Comparison of ENCODE assay signal across 8 cellular contexts in genomic region chr4:47686294-47686872, GRCh38.
DNase-seq lines count a peak whose midpoint lies in the region; ATAC-seq and TF ChIP-seq lines count a peak whose summit lies in the region.

No MANE protein-coding gene starts in this region.

- H3K27ac ChIP-seq in OCI-LY1 (ENCODE audit: low read depth, low read length, poor library complexity, severe bottlenecking): no peak overlapping the region

- no peaks in the 10 kb centered on the region for H3K9me3 ChIP-seq in OCI-LY1 (ENCODE audit: low read length)

- peak; percentile 56 for DNase-seq in activated gamma-delta T cell treated with Interleukin-2 at 50 U/mL for 16 hours
- DNase-seq in activated gamma-delta T cell (lab: John Stamatoyannopoulos, UW): no peak
- DNase-seq in activated T-cell treated with anti-CD3 and anti-CD28 coated beads, Interleukin-2, amount 50 U/mL, for 1 hour: peak; percentile 60
- peak; percentile 51 for DNase-seq in fibroblast of villous mesenchyme (ENCODE audit: low read depth)
- peak; percentile 48 for DNase-seq in renal cortical epithelial cell (ENCODE audit: low read depth)
- DNase-seq in DMS114 treated with DMSO at 0.1 percent for 48 hours (lab: John Stamatoyannopoulos, UW; ENCODE audit: unreplicated experiment): no peak

- no peak overlapping the region for H3K9ac ChIP-seq in OCI-LY1 (ENCODE audit: low read length)

- no peaks in the 10 kb centered on the region for H3K9me2 ChIP-seq in OCI-LY1 (ENCODE audit: low read depth, low read length)

- no peaks in the 10 kb centered on the region for H3F3A ChIP-seq in OCI-LY1 (ENCODE audit: insufficient read depth, low read length)

- no peaks in the 10 kb centered on the region for H4K20me1 ChIP-seq in OCI-LY1 (ENCODE audit: insufficient read depth, low read length)

- TF ChIP-seq CTCF in OCI-LY1 (IDR thresholded peaks at IDR 0.05; ENCODE audit: low read length) (peak; percentile 88), fibroblast of villous mesenchyme (IDR thresholded peaks at IDR 0.05; ENCODE audit: insufficient read depth, low read depth, low read length) (peak; percentile 76)

- no peak overlapping the region for H2AFZ ChIP-seq in OCI-LY1 (ENCODE audit: low read length)

- H3K4me1 ChIP-seq in OCI-LY1 (ENCODE audit: insufficient read depth, low read length, severe bottlenecking): no peaks in the 10 kb centered on the region

- no peaks in the 10 kb centered on the region for H3K36me3 ChIP-seq in OCI-LY1 (ENCODE audit: insufficient read depth, low read length)

- H3K4me3 ChIP-seq in OCI-LY1 (ENCODE audit: low read depth, low read length, poor library complexity, severe bottlenecking) (no peak overlapping the region), fibroblast of villous mesenchyme (ENCODE audit: low read depth, low read length) (no peak overlapping the region)

- no peaks in the 10 kb centered on the region for H3K27me3 ChIP-seq in OCI-LY1 (ENCODE audit: insufficient read depth, low read length)

- H3K4me2 ChIP-seq in OCI-LY1 (ENCODE audit: low read length): no peak overlapping the region

- H3K79me2 ChIP-seq in OCI-LY1 (ENCODE audit: insufficient read depth, low read length): no peaks in the 10 kb centered on the region

- peak; percentile 77 for ATAC-seq in HG03045 (IDR thresholded peaks at IDR 0.05; ENCODE audit: unreplicated experiment)

Comparison
In these comparisons a context has a peak if more than half of its experiments do, and no peak if none do; other contexts are left out.
1. DNase-seq: peak in activated gamma-delta T cell treated with Interleukin-2 at 50 U/mL for 16 hours (single experiment), activated T-cell treated with anti-CD3 and anti-CD28 coated beads, Interleukin-2, amount 50 U/mL, for 1 hour (single experiment), fibroblast of villous mesenchyme (single experiment) and renal cortical epithelial cell (single experiment); none in activated gamma-delta T cell (single experiment) and DMS114 treated with DMSO at 0.1 percent for 48 hours (single experiment).